Comparison of ENCODE assay signal across 15 cellular contexts in genomic region chr20:32970115-32970972, GRCh38. TPM values are rescaled to one million over a fixed set of nuclear protein-coding genes. Genes with fewer than 3 reads are reported as not detected.
DNase-seq lines count a peak whose midpoint lies in the region; ATAC-seq and TF ChIP-seq lines count a peak whose summit lies in the region.
"Had no signal": no experiment of that assay in that cellular context is flagged by ENCODE, and none has a peak within 500 bp of the region (broad histone marks: within the 10 kb centered on the region; RNA-seq: fewer than 3 reads in every experiment).

No MANE protein-coding gene starts in this region.

- no peaks in the 10 kb centered on the region for H3K9me3 ChIP-seq in RWPE2 (ENCODE audit: severe bottlenecking)
- H3K9me3 ChIP-seq: A549, tibial artery had no signal

- no peak for TF ChIP-seq CTCF in RWPE2 (IDR thresholded peaks at IDR 0.05; ENCODE audit: poor library complexity, severe bottlenecking)

- H3K27ac ChIP-seq in RWPE2 (ENCODE audit: poor library complexity, severe bottlenecking): no peak overlapping the region
- H3K27ac ChIP-seq: A549, tibial artery had no signal

- H3K4me1 ChIP-seq in RWPE2 (ENCODE audit: insufficient read depth, poor library complexity, severe bottlenecking): no peaks in the 10 kb centered on the region
- H3K4me1 ChIP-seq: tibial artery had no signal

- H3K4me1 Mint-ChIP-seq in activated CD4-positive, alpha-beta T cell treated with anti-CD3 and anti-CD28 coated beads, Interleukin-2, amount 10 ng/mL, durations not matched to agents 24 days and 14 days: peaks cover 48% of the 10 kb centered on the region

- H3K27me3 ChIP-seq in RWPE2 (ENCODE audit: insufficient read depth, poor library complexity, severe bottlenecking): peaks cover 3% of the 10 kb centered on the region

- no peak overlapping the region for H3K4me3 ChIP-seq in RWPE2 (ENCODE audit: severe bottlenecking)
- H3K4me3 ChIP-seq: A549, tibial artery had no signal

- intact Hi-C loops in activated CD4-positive, alpha-beta T cell treated with anti-CD3 and anti-CD28 coated beads, Interleukin-2, amount 10 ng/mL, durations not matched to agents 24 days and 14 days (cut with micrococcal nuclease): loop anchor here (5.0 kb wide), 1 partner anchor 148 kb away; no protein-coding TSS in a partner anchor

- H3K4me3 Mint-ChIP-seq in activated CD4-positive, alpha-beta T cell treated with anti-CD3 and anti-CD28 coated beads, Interleukin-2, amount 10 ng/mL, durations not matched to agents 24 days and 14 days: peak overlapping the region; percentile 51

- H3K27ac Mint-ChIP-seq in activated CD4-positive, alpha-beta T cell treated with anti-CD3 and anti-CD28 coated beads, Interleukin-2, amount 10 ng/mL, durations not matched to agents 24 days and 14 days: peak overlapping the region; percentile 82

- DNase-seq in activated CD4-positive, alpha-beta T cell treated with anti-CD3 and anti-CD28 coated beads, Interleukin-2, amount 10 ng/mL, durations not matched to agents 24 days and 14 days: peak; percentile 53
- no peak for DNase-seq in activated CD4-positive, alpha-beta T cell treated with anti-CD3 and anti-CD28 coated beads, Interleukin-2, amount 50 U/mL, for 48 hours
- DNase-seq in RWPE2 (ENCODE audit: low spot score) (peak; percentile 77), left lobe of liver (ENCODE audit: low spot score) (peak; percentile 36), NCI-H187 treated with DMSO at 0.1 percent for 48 hours (lab: John Stamatoyannopoulos, UW) (no peak)
- DNase-seq in stimulated activated naive CD8-positive, alpha-beta T cell treated with anti-CD3 and anti-CD28 coated beads, Interleukin-15, Interleukin-2, amounts not matched to agents 100 U/mL and 50 U/mL, for 24 hours: peak; percentile 23
- DNase-seq: hypothalamus, KBM-7, mesenchymal stem cell, SHP77 had no signal

- no peaks in the 10 kb centered on the region for H3K9me3 Mint-ChIP-seq in activated CD4-positive, alpha-beta T cell treated with anti-CD3 and anti-CD28 coated beads, Interleukin-2, amount 10 ng/mL, durations not matched to agents 24 days and 14 days

- H3K36me3 ChIP-seq in RWPE2 (ENCODE audit: low read depth): no peaks in the 10 kb centered on the region
- H3K36me3 ChIP-seq: tibial artery had no signal

- H3K36me3 Mint-ChIP-seq in activated CD4-positive, alpha-beta T cell treated with anti-CD3 and anti-CD28 coated beads, Interleukin-2, amount 10 ng/mL, durations not matched to agents 24 days and 14 days (ENCODE audit: low read depth): no peaks in the 10 kb centered on the region

- ATAC-seq in RWPE2 (ENCODE audit: low read depth) (no peak), left lobe of liver (no peak), GM19023 (IDR thresholded peaks at IDR 0.05; ENCODE audit: unreplicated experiment) (no peak), GM21367 (IDR thresholded peaks at IDR 0.05; ENCODE audit: unreplicated experiment) (no peak)
- ATAC-seq in stimulated activated naive CD8-positive, alpha-beta T cell treated with anti-CD3 and anti-CD28 coated beads, Interleukin-15, Interleukin-2, amounts not matched to agents 100 U/mL and 50 U/mL, for 24 hours: no peak
- ATAC-seq: A549 had no signal

- no peaks in the 10 kb centered on the region for H3K27me3 Mint-ChIP-seq in activated CD4-positive, alpha-beta T cell treated with anti-CD3 and anti-CD28 coated beads, Interleukin-2, amount 10 ng/mL, durations not matched to agents 24 days and 14 days

RNA-seq across cellular contexts. Expression of gene SUN5, which starts 33.9 kb away (rescaled TPM):
- not detected in 2 replicates for total RNA-seq in activated CD4-positive, alpha-beta T cell treated with anti-CD3 and anti-CD28 coated beads, Interleukin-2, amount 10 ng/mL, durations not matched to agents 24 days and 14 days
- not detected for total RNA-seq in left lobe of liver
- total RNA-seq: renal cortical epithelial cell had no signal

RNA-seq across cellular contexts. Expression of gene BPIFB2, which starts 37.2 kb away (rescaled TPM):
- not detected in 2 replicates for total RNA-seq in activated CD4-positive, alpha-beta T cell treated with anti-CD3 and anti-CD28 coated beads, Interleukin-2, amount 10 ng/mL, durations not matched to agents 24 days and 14 days
- total RNA-seq in left lobe of liver: 0.18 TPM
- total RNA-seq: renal cortical epithelial cell had no signal

Comparison
In these comparisons a context has a peak if more than half of its experiments do, and no peak if none do; other contexts are left out.
1. DNase-seq: peak in activated CD4-positive, alpha-beta T cell treated with anti-CD3 and anti-CD28 coated beads, Interleukin-2, amount 10 ng/mL, durations not matched to agents 24 days and 14 days (single experiment), RWPE2 (single experiment), left lobe of liver (single experiment) and stimulated activated naive CD8-positive, alpha-beta T cell treated with anti-CD3 and anti-CD28 coated beads, Interleukin-15, Interleukin-2, amounts not matched to agents 100 U/mL and 50 U/mL, for 24 hours (single experiment); none in activated CD4-positive, alpha-beta T cell treated with anti-CD3 and anti-CD28 coated beads, Interleukin-2, amount 50 U/mL, for 48 hours (0 of 2) and NCI-H187 treated with DMSO at 0.1 percent for 48 hours (single experiment).